Comparison of ENCODE assay signal across 1 cellular context in genomic region chr22:50148991-50149721, GRCh38.
TF ChIP-seq lines count a peak whose summit lies in the region.

No MANE protein-coding gene starts in this region.

TF ChIP-seq in HepG2, 621 proteins besides CTCF, POLR2A, EP300 and RAD21 (continued from another document):
- TF ChIP-seq ZSCAN25 (CRISPR knock-in tag; IDR thresholded peaks at IDR 0.05) = 0 out of 2 replicates have a peak, but pooled peaks have one; percentile 41
